Comparison of ENCODE assay signal across 9 cellular contexts in genomic region chr10:85548038-85548437, GRCh38.
DNase-seq lines count a peak whose midpoint lies in the region; ATAC-seq and TF ChIP-seq lines count a peak whose summit lies in the region.
"Had no signal": no experiment of that assay in that cellular context is flagged by ENCODE, and none has a peak within 500 bp of the region (broad histone marks: within the 10 kb centered on the region; RNA-seq: fewer than 3 reads in every experiment).

No MANE protein-coding gene starts in this region.

- ATAC-seq in T-cell (replicated peaks in 1 of 4): no peak

- peaks cover 13 to 35% of the 10 kb centered on the region in 2 donors for H3K27me3 Mint-ChIP-seq in T-cell

- POLR2A ChIA-PET in T-cell (lab: Charles Lee): no interaction called here

- peaks cover 0 to 4% (median 0%) of the 10 kb centered on the region in 3 donors for H3K4me1 Mint-ChIP-seq in T-cell

- no peak overlapping the region for H3K27ac Mint-ChIP-seq in T-cell
- H3K27ac Mint-ChIP-seq: activated naive CD4-positive, alpha-beta T cell treated with anti-CD3 and anti-CD28 coated beads, Interleukin-2, amount 50 U/mL, for 72 hours had no signal

- H3K36me3 Mint-ChIP-seq in T-cell: no peaks in the 10 kb centered on the region
- H3K36me3 Mint-ChIP-seq: activated naive CD4-positive, alpha-beta T cell treated with anti-CD3 and anti-CD28 coated beads, Interleukin-2, amount 50 U/mL, for 72 hours had no signal

- no peak overlapping the region for H3K4me3 Mint-ChIP-seq in T-cell

- CTCF ChIA-PET in T-cell (lab: Charles Lee): no interaction called here

- no peak overlapping the region for H3K4me3 ChIP-seq in fibroblast of villous mesenchyme (ENCODE audit: low read depth, low read length)

- no peaks in the 10 kb centered on the region for H3K9me3 Mint-ChIP-seq in T-cell
- H3K9me3 Mint-ChIP-seq: activated naive CD4-positive, alpha-beta T cell treated with anti-CD3 and anti-CD28 coated beads, Interleukin-2, amount 50 U/mL, for 72 hours had no signal

- peak; percentile 4 for DNase-seq in activated naive CD4-positive, alpha-beta T cell treated with Interleukin-2 at 50 U/mL for 16 hours
- no peak for DNase-seq in activated naive CD4-positive, alpha-beta T cell treated with anti-CD3 and anti-CD28 coated beads, Interleukin-2, amount 50 U/mL, for 16 hours
- peak; percentile 79 for DNase-seq in H4 (ENCODE audit: low spot score)
- peak; percentile 59 for DNase-seq in LoVo (ENCODE audit: low spot score)
- DNase-seq in T-cell: peak in 21 of 34 experiments; percentile 0 to 32 (median 10)
- DNase-seq in fibroblast of villous mesenchyme (ENCODE audit: low read depth): peak; percentile 16
- DNase-seq in retina: peak; percentile 32
- DNase-seq in effector CD8-positive, alpha-beta T cell (lab: John Stamatoyannopoulos, UW): no peak

- TF ChIP-seq CTCF in fibroblast of villous mesenchyme (IDR thresholded peaks at IDR 0.05; ENCODE audit: insufficient read depth, low read depth, low read length): peak; percentile 21

Comparison
In these comparisons a context has a peak if more than half of its experiments do, and no peak if none do; other contexts are left out.
1. DNase-seq: peak in activated naive CD4-positive, alpha-beta T cell treated with Interleukin-2 at 50 U/mL for 16 hours (single experiment), H4 (single experiment), LoVo (single experiment), T-cell (21 of 34), fibroblast of villous mesenchyme (single experiment) and retina (single experiment); none in activated naive CD4-positive, alpha-beta T cell treated with anti-CD3 and anti-CD28 coated beads, Interleukin-2, amount 50 U/mL, for 16 hours (single experiment) and effector CD8-positive, alpha-beta T cell (single experiment).